Comparison of ENCODE assay signal across 26 cellular contexts in genomic region chr6:160222491-160222890, GRCh38. TPM values are rescaled to one million over a fixed set of nuclear protein-coding genes. Genes with fewer than 3 reads are reported as not detected.
DNase-seq lines count a peak whose midpoint lies in the region; ATAC-seq, FAIRE-seq and TF ChIP-seq lines count a peak whose summit lies in the region.
"Had no signal": no experiment of that assay in that cellular context is flagged by ENCODE, and none has a peak within 500 bp of the region (broad histone marks: within the 10 kb centered on the region; RNA-seq: fewer than 3 reads in every experiment).

No MANE protein-coding gene starts in this region.

- H2AFZ ChIP-seq in H9 (ENCODE audit: low read length) (no peak overlapping the region), H1 (ENCODE audit: low read length) (no peak overlapping the region)

- H3K56ac ChIP-seq in H9 (ENCODE audit: insufficient read length, low read depth, low read length): no peak overlapping the region
- H3K56ac ChIP-seq in H1 (replicated peaks; ENCODE audit: insufficient read length, low read depth, low read length): no peak overlapping the region

- H2BK12ac ChIP-seq in H9 (ENCODE audit: insufficient read length, low read depth, low read length) (no peak overlapping the region), H1 (ENCODE audit: low read depth, low read length) (peak overlapping the region; percentile 89; the same call in 1 of the 2 replicates)

- H3K27ac ChIP-seq in H9 (ENCODE audit: insufficient read length, low read depth, low read length) (no peak overlapping the region), H1 (ENCODE audit: low read depth, low read length) (no peak overlapping the region), transverse colon (peak overlapping the region; percentile 60 to 69 (median 66)), esophagus muscularis mucosa (replicated peaks in 1 of 4) (no peak overlapping the region)
- H3K27ac ChIP-seq: BLaER1 had no signal

- FAIRE-seq in H1 (lab: Jason Lieb, UNC): peak; percentile 81
- FAIRE-seq: GM12891 had no signal

- peaks cover 54 to 58% of the 10 kb centered on the region in 2 experiments for H3K4me1 Mint-ChIP-seq in H9
- H3K4me1 Mint-ChIP-seq: IgD-negative memory B cell had no signal

- ATAC-seq in left colon: peak; percentile 5
- ATAC-seq: Panc1, SK-N-SH treated with all-trans-retinoic acid at 6 μM for 48 hours had no signal

- POLR2A ChIA-PET in H1 (lab: Charles Lee; ENCODE audit: partially characterized antibody): interaction anchor here (0.6 to 0.9 kb wide), 2 partner anchors 12 to 96 kb away, joined by 3 read pairs; no protein-coding TSS in a partner anchor

- H2BK20ac ChIP-seq in H9 (ENCODE audit: low read depth, low read length, poor library complexity, severe bottlenecking) (no peak overlapping the region), H1 (ENCODE audit: low read length) (peak overlapping the region; percentile 97)

- H4K20me1 ChIP-seq in H9 (ENCODE audit: control insufficient read depth, insufficient read depth, insufficient read length) (no peaks in the 10 kb centered on the region), H1 (replicated peaks in 1 of 2; ENCODE audit: control insufficient read depth in 1 of 2, insufficient read depth in 2 of 2, low read length in 2 of 2) (no peaks in the 10 kb centered on the region)
- H4K20me1 ChIP-seq: BLaER1 had no signal

- peaks cover 0 to 2% (median 0%) of the 10 kb centered on the region in 3 experiments; a peak in 1 of 7 replicates for H3K36me3 Mint-ChIP-seq in H9 (ENCODE audit: insufficient read depth in 1 of 3, low read depth in 3 of 3)
- H3K36me3 Mint-ChIP-seq: IgD-negative memory B cell had no signal

- H3K23me2 ChIP-seq in H9 (ENCODE audit: insufficient read length, low read depth, low read length, poor library complexity, severe bottlenecking) (no peaks in the 10 kb centered on the region), H1 (ENCODE audit: low read depth, low read length) (no peaks in the 10 kb centered on the region; the same call in 1 of the 2 replicates)

- in situ Hi-C loops in transverse colon (cut with MboI; ENCODE audit: low pct_ligation_motif_present in 1 of 4, low pct_unique_long_range_greater_than_20kb in 1 of 4, low sequenced_read_pairs in 3 of 4): no loop called here

- no peaks in the 10 kb centered on the region for H3K79me2 ChIP-seq in H9 (ENCODE audit: insufficient read depth, low read length)
- H3K79me2 ChIP-seq in H1 (ENCODE audit: control insufficient read depth in 1 of 2, insufficient read depth in 2 of 2, low read length in 2 of 2): peaks cover 0 to 8% of the 10 kb centered on the region in 2 experiments; a peak in 1 of 4 replicates

- CTCF ChIA-PET in H1 (lab: Charles Lee; ENCODE audit: partially characterized antibody): interaction anchor here (0.7 to 3.7 kb wide), 14 partner anchors 11 to 311 kb away, joined by 3 to 34 read pairs (median 4); no protein-coding TSS in a partner anchor

- no peak overlapping the region for H3T11ph ChIP-seq in H9 (ENCODE audit: low read length)

- TF ChIP-seq POLR2A in H1 (IDR thresholded peaks at IDR 0.05; ENCODE audit: control extremely low read depth in 1 of 2, low read depth in 2 of 2, low read length in 2 of 2): no peak
- TF ChIP-seq POLR2A in transverse colon (IDR thresholded peaks at IDR 0.05): no peak
- no peak for TF ChIP-seq POLR2A in esophagus muscularis mucosa (IDR thresholded peaks at IDR 0.05; ENCODE audit: low read depth)
- no peak for TF ChIP-seq POLR2A in erythroblast (IDR thresholded peaks at IDR 0.05; ENCODE audit: low read length)

- H3K18ac ChIP-seq in H9 (ENCODE audit: insufficient read length, low read depth, low read length) (no peak overlapping the region), H1 (ENCODE audit: extremely low read depth, low read length) (peak overlapping the region; percentile 56; the same call in 1 of the 2 replicates)

- H4K5ac ChIP-seq in H9 (ENCODE audit: insufficient read length, low read depth, low read length): no peak overlapping the region
- no peak overlapping the region for H4K5ac ChIP-seq in H1 (ENCODE audit: insufficient read length, low read depth, low read length)

- TF ChIP-seq EP300 in H1 (IDR thresholded peaks at IDR 0.05; ENCODE audit: borderline replicate concordance in 1 of 2, low read depth in 2 of 2, low read length in 2 of 2): no peak
- TF ChIP-seq EP300 in transverse colon (IDR thresholded peaks at IDR 0.05; ENCODE audit: low read depth): no peak
- no peak for TF ChIP-seq EP300 in esophagus muscularis mucosa (IDR thresholded peaks at IDR 0.05)

- intact Hi-C loops in left colon (cut with DNase I, micrococcal nuclease) (no loop called here), transverse colon (cut with DNase I; ENCODE audit: low total_unique reads) (no loop called here), esophagus muscularis mucosa (cut with DNase I) (no loop called here), posterior cingulate gyrus (cut with DNase I) (no loop called here)

- WGBS in H9 (ENCODE audit: extremely low coverage, insufficient read length, low lambda C conversion rate): no CpG with 5 or more reads among the region's 4 CpGs
- 35% methylated on average over 4 of the region's 4 CpGs; no CpG with 5 or more reads in 1 of the 2 experiments for WGBS in H1 (ENCODE audit: extremely low coverage in 1 of 2, insufficient coverage in 1 of 2, insufficient read length in 1 of 2, insufficient replicate concordance in 2 of 2, low coverage in 1 of 2, low lambda C conversion rate in 2 of 2, missing lambda C conversion rate in 1 of 2), 2 experiments
- WGBS in transverse colon (ENCODE audit: low coverage in 1 of 2), 2 donors: 20 to 76% methylated on average over 1 to 4 of the region's 4 CpGs
- 88% methylated on average over 4 of the region's 4 CpGs for WGBS in esophagus muscularis mucosa

- no peaks in the 10 kb centered on the region for H3K27me3 Mint-ChIP-seq in H9 (ENCODE audit: low read depth)
- H3K27me3 Mint-ChIP-seq: IgD-negative memory B cell had no signal

- H2BK120ac ChIP-seq in H9 (ENCODE audit: low read depth, low read length, poor library complexity, severe bottlenecking) (no peak overlapping the region), H1 (replicated peaks; ENCODE audit: low read depth, low read length) (no peak overlapping the region)

- H2BK5ac ChIP-seq in H9 (ENCODE audit: insufficient read length, low read length) (no peak overlapping the region), H1 (ENCODE audit: low read depth, low read length) (peak overlapping the region; percentile 54)

- H3K79me1 ChIP-seq in H9 (ENCODE audit: insufficient read depth, low read depth, low read length, poor library complexity, severe bottlenecking) (no peaks in the 10 kb centered on the region), H1 (ENCODE audit: low read depth, low read length) (no peaks in the 10 kb centered on the region)

- H3K27me3 ChIP-seq in H9 (ENCODE audit: insufficient read depth, low read length) (no peaks in the 10 kb centered on the region), H1 (replicated peaks in 1 of 4; ENCODE audit: control insufficient read depth in 3 of 4, extremely low read depth in 1 of 4, insufficient read depth in 3 of 4, low read length in 3 of 4) (no peaks in the 10 kb centered on the region), transverse colon (no peaks in the 10 kb centered on the region), esophagus muscularis mucosa (no peaks in the 10 kb centered on the region)
- H3K27me3 ChIP-seq: BLaER1 had no signal

- no peak overlapping the region for H3K14ac ChIP-seq in H9 (ENCODE audit: insufficient read depth, low read length)
- no peak overlapping the region for H3K14ac ChIP-seq in H1 (ENCODE audit: insufficient read length)

- no peak overlapping the region for H2BK15ac ChIP-seq in H9 (ENCODE audit: low read depth, low read length)
- no peak overlapping the region for H2BK15ac ChIP-seq in H1 (ENCODE audit: low read length)

- H3K4ac ChIP-seq in H9 (ENCODE audit: low read depth, low read length) (no peak overlapping the region), H1 (replicated peaks; ENCODE audit: insufficient read length, low read depth, low read length) (no peak overlapping the region)

- no peak overlapping the region for H4K8ac ChIP-seq in H9 (replicated peaks; ENCODE audit: insufficient read length, low read depth, low read length)
- H4K8ac ChIP-seq in H1 (ENCODE audit: extremely low read depth, insufficient read depth, low read length): no peak overlapping the region

- TF ChIP-seq CTCF in H9 (conservative IDR thresholded peaks at IDR 0.05): no peak
- no peak for TF ChIP-seq CTCF in H1 (IDR thresholded peaks at IDR 0.05; ENCODE audit: control extremely low read depth in 1 of 3, insufficient read depth in 1 of 3, low read depth in 1 of 3, low read length in 3 of 3)
- no peak for TF ChIP-seq CTCF in transverse colon (IDR thresholded peaks at IDR 0.05)
- TF ChIP-seq CTCF in esophagus muscularis mucosa (IDR thresholded peaks at IDR 0.05): no peak

- H3K4me3 Mint-ChIP-seq in H9: no peak overlapping the region; a peak in 1 of 5 replicates
- H3K4me3 Mint-ChIP-seq: CD4-positive, alpha-beta T cell; IgD-negative memory B cell had no signal

- H3K4me1 ChIP-seq in H9 (ENCODE audit: insufficient read depth, low read length): peaks cover 7% of the 10 kb centered on the region; the same call in 1 of the 2 replicates
- peaks cover 7 to 20% (median 17%) of the 10 kb centered on the region in 4 experiments; a peak in 4 of 7 replicates for H3K4me1 ChIP-seq in H1 (replicated peaks in 1 of 4; ENCODE audit: control insufficient read depth in 3 of 4, insufficient read depth in 4 of 4, low read length in 3 of 4)
- peaks cover 5 to 18% (median 11%) of the 10 kb centered on the region in 4 donors for H3K4me1 ChIP-seq in transverse colon
- peaks cover 0 to 6% (median 2%) of the 10 kb centered on the region in 4 donors for H3K4me1 ChIP-seq in esophagus muscularis mucosa
- H3K4me1 ChIP-seq: BLaER1, Caco-2 had no signal

- H3K9me3 Mint-ChIP-seq in H9: peaks cover 11 to 13% of the 10 kb centered on the region in 2 experiments
- H3K9me3 Mint-ChIP-seq: CD4-positive, alpha-beta T cell had no signal

- H3K9ac ChIP-seq in H9 (ENCODE audit: extremely low read depth, insufficient read length, low read length) (no peak overlapping the region), H1 (replicated peaks in 1 of 4; ENCODE audit: extremely low read depth in 1 of 4, low read depth in 3 of 4, low read length in 3 of 4) (no peak overlapping the region)
- H3K9ac ChIP-seq: BLaER1 had no signal

- no peak for TF ChIP-seq RAD21 in H1 (IDR thresholded peaks at IDR 0.05 in 1 of 2, conservative IDR thresholded peaks at IDR 0.05 in 1 of 2; ENCODE audit: low read depth in 2 of 2, low read length in 2 of 2)

- H3K27ac Mint-ChIP-seq in H9: peak overlapping the region; percentile 32 to 66 (median 56); a peak in 5 of 7 replicates
- H3K27ac Mint-ChIP-seq: CD4-positive, alpha-beta T cell; IgD-negative memory B cell had no signal

- H3K9me3 ChIP-seq in H9 (ENCODE audit: control insufficient read depth, low read depth, low read length): no peaks in the 10 kb centered on the region
- peaks cover 4 to 8% of the 10 kb centered on the region in 2 experiments for H3K9me3 ChIP-seq in H1 (ENCODE audit: insufficient read depth in 2 of 2, low read depth in 1 of 2, low read length in 1 of 2)
- H3K9me3 ChIP-seq in transverse colon: no peaks in the 10 kb centered on the region
- H3K9me3 ChIP-seq in esophagus muscularis mucosa: peaks cover 0 to 4% (median 0%) of the 10 kb centered on the region in 4 donors
- H3K9me3 ChIP-seq: Caco-2 had no signal

- H3K4me3 ChIP-seq in H1 (ENCODE audit: extremely low read depth in 1 of 4, insufficient read depth in 2 of 4, low read depth in 3 of 4, low read length in 4 of 4) (peak overlapping the region in 1 of 4 experiments; percentile 6; a peak in 1 of 8 replicates), transverse colon (no peak overlapping the region), esophagus muscularis mucosa (no peak overlapping the region)
- H3K4me3 ChIP-seq: BLaER1 had no signal

- no peak overlapping the region for H3K4me2 ChIP-seq in H9 (ENCODE audit: insufficient read depth, insufficient read length, low read length)
- H3K4me2 ChIP-seq in H1 (ENCODE audit: insufficient read depth in 1 of 2, low read depth in 2 of 2, low read length in 2 of 2): peak overlapping the region; percentile 23 to 34; a peak in 2 of 4 replicates
- H3K4me2 ChIP-seq: BLaER1 had no signal

- H2AK5ac ChIP-seq in H9 (ENCODE audit: insufficient read length, low read length) (no peak overlapping the region), H1 (ENCODE audit: low read depth, low read length) (peak overlapping the region; percentile 91; the same call in 1 of the 2 replicates)

- peak; percentile 46 for DNase-seq in H9
- DNase-seq in H1 (ENCODE audit: low read depth in 1 of 2, low spot score in 2 of 2): peak in 1 of 2 experiments; percentile 58
- no peak for DNase-seq in left colon
- DNase-seq in transverse colon: no peak
- no peak for DNase-seq in esophagus muscularis mucosa (ENCODE audit: extremely low spot score)
- no peak for DNase-seq in erythroblast (lab: John Stamatoyannopoulos, UW)
- no peak for DNase-seq in posterior cingulate gyrus
- no peak for DNase-seq in NCI-H2081 (lab: John Stamatoyannopoulos, UW)
- DNase-seq: Caco-2; CD4-positive, alpha-beta T cell; DND-41; GOT3; NCI-H1105; NCI-H2029 treated with DMSO at 0.1 percent for 48 hours; NCI-H2171; NCI-H345; NCI-H524; NCI-H82; SIG-M5 had no signal

- H3K36me3 ChIP-seq in H1 (ENCODE audit: control insufficient read depth in 2 of 4, insufficient read depth in 4 of 4, low read length in 3 of 4) (no peaks in the 10 kb centered on the region), transverse colon (no peaks in the 10 kb centered on the region), esophagus muscularis mucosa (no peaks in the 10 kb centered on the region)
- H3K36me3 ChIP-seq: BLaER1 had no signal

- no peak overlapping the region for H3K23ac ChIP-seq in H9 (ENCODE audit: insufficient read length, low read depth, low read length)
- no peak overlapping the region for H3K23ac ChIP-seq in H1 (ENCODE audit: insufficient read length)

- H4K91ac ChIP-seq in H9 (ENCODE audit: insufficient read length, low read depth, low read length): no peak overlapping the region
- H4K91ac ChIP-seq in H1 (replicated peaks; ENCODE audit: insufficient read length, low read length): peak overlapping the region; percentile 5

RNA-seq across cellular contexts. Expression of gene SLC22A2, which starts 36.1 kb away (rescaled TPM):
- 0.86 and 1.0 TPM in 2 replicates for total RNA-seq in H9 (2021)
- 1.2 and 1.4 TPM in 2 replicates for total RNA-seq in H1 (2021; fragmentation: NEBNext Ultra II Directional; extraction: Animal tissue kit (Norgen Biotek cat#: 25700))
- 0.23 TPM in 1 of 2 replicates, not detected in the other for polyA plus RNA-seq in H1 (2011; rRNA removed)
- 0.23 TPM for polyA plus RNA-seq in H1 (2011; cell fraction: cytosol; rRNA removed)
- 0.24 TPM for polyA plus RNA-seq in H1 (2011; cell fraction: nucleus; rRNA removed)
- polyA plus RNA-seq in H1 (2012, experiment 1 of 2): 0.24 to 0.57 TPM (median 0.31 TPM) in 4 replicates
- not detected for polyA plus RNA-seq in H1 (2012, experiment 2 of 2)
- 0.75 TPM for polyA plus RNA-seq in H1 (2013, experiment 1 of 2)
- polyA plus RNA-seq in H1 (2013, experiment 2 of 2): 0.75 TPM
- polyA minus RNA-seq in H1 (2011; rRNA and poly(A)+ RNA removed): 0.28 and 1.2 TPM in 2 replicates
- polyA minus RNA-seq in H1 (2011; cell fraction: cytosol; rRNA and poly(A)+ RNA removed): not detected
- 0.40 TPM for polyA minus RNA-seq in H1 (2011; cell fraction: nucleus; rRNA and poly(A)+ RNA removed)
- total RNA-seq in left colon: not detected
- total RNA-seq in transverse colon: not detected
- under 1 TPM in 1 of 4 donors, not detected in 3; 0.75 TPM for total RNA-seq in esophagus muscularis mucosa
- total RNA-seq: Caco-2; CD4-positive, alpha-beta T cell; G401; HT-29 had no signal
- polyA plus RNA-seq: IgD-negative memory B cell had no signal

Comparison
In these comparisons a context has a peak if more than half of its experiments do, and no peak if none do; other contexts are left out.
1. H3K27ac ChIP-seq: peak in transverse colon (4 of 4); none in H9 (single experiment), H1 (single experiment) and esophagus muscularis mucosa (0 of 4).